Comparison of ENCODE assay signal across 9 cellular contexts in the genomic region with DNA sequence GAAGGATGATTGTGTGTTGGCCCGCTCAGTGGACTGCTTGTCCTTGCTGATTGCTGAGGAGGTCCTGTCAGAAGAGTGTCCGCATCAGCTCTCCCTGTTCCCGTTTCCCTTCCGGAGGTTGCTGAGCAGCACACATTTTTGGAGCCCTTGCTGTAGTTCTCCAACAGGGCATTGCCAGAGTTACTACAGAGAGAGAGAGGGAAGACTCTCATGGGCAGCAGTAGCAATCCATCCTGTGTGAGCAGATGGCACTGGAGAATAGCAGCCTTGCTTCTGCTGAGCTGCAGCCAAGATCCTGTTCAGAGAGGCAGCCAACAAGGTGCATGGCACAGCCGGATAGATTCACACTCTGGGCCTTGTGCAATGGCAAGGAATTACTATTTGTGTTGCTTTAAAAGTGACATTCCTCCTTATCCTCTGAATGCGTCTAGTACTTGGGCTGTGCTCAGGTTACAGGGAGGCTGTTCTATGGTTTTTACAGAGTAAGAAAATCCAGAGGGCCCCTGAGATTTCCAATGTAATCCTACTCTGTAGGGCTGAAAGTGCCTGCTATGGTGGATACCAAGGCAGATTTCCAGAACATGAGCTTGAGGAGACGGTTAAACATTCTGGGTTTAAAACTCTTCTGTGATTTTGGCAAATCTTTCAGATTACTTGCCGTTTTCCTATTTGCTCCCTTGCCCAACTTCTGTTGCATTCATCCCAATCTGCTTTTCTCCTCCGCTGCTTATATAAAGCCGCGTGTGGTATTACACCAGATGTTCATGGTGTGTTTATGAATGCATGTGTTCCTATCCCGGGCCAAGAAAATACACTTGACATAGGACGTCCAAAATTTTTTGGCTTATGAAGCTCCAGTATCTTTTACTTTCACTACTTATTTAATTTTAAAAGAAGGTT. TPM values are rescaled to one million over a fixed set of nuclear protein-coding genes. Genes with fewer than 3 reads are reported as not detected.
DNase-seq lines count a peak whose midpoint lies in the region; ATAC-seq and TF ChIP-seq lines count a peak whose summit lies in the region.
"Had no signal": no experiment of that assay in that cellular context is flagged by ENCODE, and none has a peak within 500 bp of the region (broad histone marks: within the 10 kb centered on the region; RNA-seq: fewer than 3 reads in every experiment).

No MANE protein-coding gene starts in this region.

- H3K9me3 Mint-ChIP-seq in Calu3 (ENCODE audit: low read depth, unreplicated experiment) = no peaks in the 10 kb centered on the region
- no peaks in the 10 kb centered on the region for H3K9me3 Mint-ChIP-seq in endothelial cell (ENCODE audit: unreplicated experiment)

- DNase-seq in Calu3 (no peak), RWPE2 (ENCODE audit: low spot score) (no peak), fibroblast of mammary gland (ENCODE audit: low read depth) (peak; percentile 63), omental fat pad (ENCODE audit: low spot score) (no peak), endothelial cell (ENCODE audit: low spot score) (no peak), NCI-H1092 treated with DMSO at 0.1 percent for 48 hours (lab: John Stamatoyannopoulos, UW) (no peak), mucosa of gallbladder (ENCODE audit: low spot score) (no peak)

- H3K27ac ChIP-seq in RWPE2 (ENCODE audit: poor library complexity, severe bottlenecking) = peak overlapping the region; percentile 91
- H3K27ac ChIP-seq: foreskin keratinocyte had no signal

- ATAC-seq in RWPE2 (ENCODE audit: low read depth) = no peak
- peak; percentile 52 for ATAC-seq in omental fat pad (ENCODE audit: low FRiP score)
- ATAC-seq in GM18870 (IDR thresholded peaks at IDR 0.05; ENCODE audit: unreplicated experiment) = no peak

- no peaks in the 10 kb centered on the region for H3K27me3 Mint-ChIP-seq in Calu3 (ENCODE audit: unreplicated experiment)
- H3K27me3 Mint-ChIP-seq in endothelial cell (ENCODE audit: unreplicated experiment) = peaks cover 4% of the 10 kb centered on the region

- peak overlapping the region; percentile 36 for H3K27ac Mint-ChIP-seq in Calu3 (ENCODE audit: unreplicated experiment)
- no peak overlapping the region for H3K27ac Mint-ChIP-seq in endothelial cell (ENCODE audit: unreplicated experiment)

- TF ChIP-seq CTCF in Calu3 (IDR thresholded peaks at IDR 0.05; ENCODE audit: unreplicated experiment) (no peak), RWPE2 (IDR thresholded peaks at IDR 0.05; ENCODE audit: poor library complexity, severe bottlenecking) (no peak), fibroblast of mammary gland (conservative IDR thresholded peaks at IDR 0.05; ENCODE audit: control insufficient read depth, insufficient read depth, low read depth, low read length) (no peak), omental fat pad (IDR thresholded peaks at IDR 0.05) (no peak), endothelial cell (IDR thresholded peaks at IDR 0.05; ENCODE audit: unreplicated experiment) (no peak)

- CTCF ChIA-PET in Calu3 (lab: Charles Lee) = interaction anchor here (0.6 to 2.1 kb wide), 3 partner anchors 15 to 67 kb away, joined by 4 to 5 read pairs (median 5); partner anchors contain the start of gene AK4

- no peak overlapping the region for H3K4me3 ChIP-seq in RWPE2 (ENCODE audit: severe bottlenecking)
- no peak overlapping the region for H3K4me3 ChIP-seq in fibroblast of mammary gland (ENCODE audit: control insufficient read depth, low read depth, low read length)

- no peaks in the 10 kb centered on the region for H3K9me3 ChIP-seq in RWPE2 (ENCODE audit: severe bottlenecking)

- intact Hi-C loops in Calu3 (cut with micrococcal nuclease; ENCODE audit: unreplicated experiment) = loop anchor here (2.0 to 5.0 kb wide), 3 partner anchors 33 to 109 kb away; no protein-coding TSS in a partner anchor

- no TSS peak for BruUV-seq in Calu3 (replicated peaks; lab: Mats Ljungman, UMichigan)

- no peaks in the 10 kb centered on the region for H3K27me3 ChIP-seq in RWPE2 (ENCODE audit: insufficient read depth, poor library complexity, severe bottlenecking)

- peaks cover 68% of the 10 kb centered on the region for H3K4me1 ChIP-seq in RWPE2 (ENCODE audit: insufficient read depth, poor library complexity, severe bottlenecking)

- no peak overlapping the region for H3K4me3 Mint-ChIP-seq in Calu3 (ENCODE audit: low read depth, unreplicated experiment)
- H3K4me3 Mint-ChIP-seq in endothelial cell (ENCODE audit: unreplicated experiment) = no peak overlapping the region

- H3K36me3 Mint-ChIP-seq in Calu3 (ENCODE audit: insufficient read depth, unreplicated experiment) = peaks cover 16% of the 10 kb centered on the region
- no peaks in the 10 kb centered on the region for H3K36me3 Mint-ChIP-seq in endothelial cell (ENCODE audit: low read depth, unreplicated experiment)

- peaks cover 81% of the 10 kb centered on the region for H3K4me1 Mint-ChIP-seq in Calu3 (ENCODE audit: low read depth, unreplicated experiment)
- peaks cover 18% of the 10 kb centered on the region for H3K4me1 Mint-ChIP-seq in endothelial cell (ENCODE audit: unreplicated experiment)

- 0 out of 2 replicates have a peak, but pooled peaks cover 5% of the 10 kb centered on the region for H3K36me3 ChIP-seq in RWPE2 (ENCODE audit: low read depth)

RNA-seq across cellular contexts. Expression of gene AK4, which starts 27.4 kb away (rescaled TPM):
- 39.6 and 49.9 TPM in 2 replicates for total RNA-seq in Calu3 (2022)
- 100 to 1,000 TPM in 1 of 4 donors, 10 to 100 TPM in 3; 20.5 to 108 (median 61.8) TPM for total RNA-seq in omental fat pad
- 39.7 TPM for total RNA-seq in endothelial cell (ENCODE audit: unreplicated experiment)
- 160 TPM for total RNA-seq in mucosa of gallbladder
